Comparison of ENCODE assay signal across 1 cellular context in genomic region chr5:132261881-132262845, GRCh38.
TF ChIP-seq lines count a peak whose summit lies in the region.

No MANE protein-coding gene starts in this region.

TF ChIP-seq in SK-N-SH treated with all-trans-retinoic acid at 6 μM for 48 hours, 23 proteins besides CTCF, POLR2A, EP300 and RAD21 (continued from another document):
- TF ChIP-seq TSHZ2 (CRISPR knock-in tag; IDR thresholded peaks at IDR 0.05) = no peak
- TF ChIP-seq PPARA (CRISPR knock-in tag; IDR thresholded peaks at IDR 0.05; ENCODE audit: borderline replicate concordance) = no peak
- no peak for TF ChIP-seq ZFP3 (CRISPR knock-in tag; IDR thresholded peaks at IDR 0.05)
